ENCODE assay signal across 17 cellular contexts in the genomic region with DNA sequence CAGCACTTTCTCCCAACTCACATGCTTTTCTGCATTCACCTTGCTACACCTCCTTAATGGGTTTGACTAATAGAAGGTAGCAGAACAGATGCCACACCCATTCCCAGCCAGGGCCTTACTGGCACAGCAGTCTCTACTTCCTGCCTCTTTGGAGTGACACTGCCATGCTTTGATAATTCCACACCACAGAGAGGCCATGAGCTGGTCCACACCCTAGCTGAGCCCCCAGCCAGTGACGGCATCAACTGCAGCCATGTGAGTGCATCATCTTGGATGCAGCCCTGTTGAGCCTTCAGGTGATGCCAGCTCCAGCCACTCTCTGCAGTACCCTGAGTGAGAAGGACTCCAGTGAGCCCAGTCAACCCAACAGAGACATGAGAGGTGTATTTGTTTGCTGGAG. TPM values are rescaled to one million over a fixed set of nuclear protein-coding genes. Genes with fewer than 3 reads are reported as not detected.
DNase-seq lines count a peak whose midpoint lies in the region; ATAC-seq, FAIRE-seq and TF ChIP-seq lines count a peak whose summit lies in the region.
"Had no signal": no experiment of that assay in that cellular context is flagged by ENCODE, and none has a peak within 500 bp of the region (broad histone marks: within the 10 kb centered on the region; RNA-seq: fewer than 3 reads in every experiment).

No MANE protein-coding gene starts in this region.

- no peak for TF ChIP-seq RAD21 in H1 (IDR thresholded peaks at IDR 0.05 in 1 of 2, conservative IDR thresholded peaks at IDR 0.05 in 1 of 2; ENCODE audit: low read depth in 2 of 2, low read length in 2 of 2)

- peaks cover 2 to 8% (median 6%) of the 10 kb centered on the region in 4 experiments for H3K4me1 ChIP-seq in H1 (replicated peaks in 1 of 4; ENCODE audit: control insufficient read depth in 3 of 4, insufficient read depth in 4 of 4, low read length in 3 of 4)
- peaks cover 0 to 5% (median 0%) of the 10 kb centered on the region in 4 donors for H3K4me1 ChIP-seq in upper lobe of left lung
- H3K4me1 ChIP-seq: SJSA1 had no signal

- H2BK120ac ChIP-seq in H1 (replicated peaks; ENCODE audit: low read depth, low read length) = no peak overlapping the region

- H2BK20ac ChIP-seq in H1 (ENCODE audit: low read length) = no peak overlapping the region

- CTCF ChIA-PET in H1 (lab: Charles Lee; ENCODE audit: partially characterized antibody) = interaction anchor here (0.7 to 1.7 kb wide), 2 partner anchors 20 to 56 kb away, joined by 3 to 5 read pairs; no protein-coding TSS in a partner anchor

- H3K27ac ChIP-seq in H1 (ENCODE audit: low read depth, low read length) (no peak overlapping the region), upper lobe of left lung (no peak overlapping the region)
- H3K27ac ChIP-seq: SJSA1 had no signal

- H3K79me1 ChIP-seq in H1 (ENCODE audit: low read depth, low read length) = no peaks in the 10 kb centered on the region

- no peaks in the 10 kb centered on the region for H3K27me3 Mint-ChIP-seq in stimulated activated naive CD8-positive, alpha-beta T cell treated with anti-CD3 and anti-CD28 coated beads, Interleukin-15, Interleukin-2, amounts not matched to agents 100 ng/mL and 50 ng/mL, for 24 hours

- H3K4me3 Mint-ChIP-seq in stimulated activated naive CD8-positive, alpha-beta T cell treated with anti-CD3 and anti-CD28 coated beads, Interleukin-15, Interleukin-2, amounts not matched to agents 100 ng/mL and 50 ng/mL, for 24 hours = no peak overlapping the region
- H3K4me3 Mint-ChIP-seq: effector memory CD8-positive, alpha-beta T cell; GM23338 had no signal

- H4K20me1 ChIP-seq in H1 (replicated peaks in 1 of 2; ENCODE audit: control insufficient read depth in 1 of 2, insufficient read depth in 2 of 2, low read length in 2 of 2) = no peaks in the 10 kb centered on the region

- no peaks in the 10 kb centered on the region for H3K9me3 Mint-ChIP-seq in stimulated activated naive CD8-positive, alpha-beta T cell treated with anti-CD3 and anti-CD28 coated beads, Interleukin-15, Interleukin-2, amounts not matched to agents 100 ng/mL and 50 ng/mL, for 24 hours
- H3K9me3 Mint-ChIP-seq: effector memory CD8-positive, alpha-beta T cell; GM23338 had no signal

- no peak overlapping the region; the same call in 1 of the 2 replicates for H4K8ac ChIP-seq in H1 (ENCODE audit: extremely low read depth, insufficient read depth, low read length)

- ATAC-seq in upper lobe of left lung (ENCODE audit: low FRiP score in 2 of 2) (no peak), GM19455 (IDR thresholded peaks at IDR 0.05; ENCODE audit: unreplicated experiment) (no peak)
- ATAC-seq: effector memory CD8-positive, alpha-beta T cell; GM23338; left ventricle myocardium superior had no signal

- no peak overlapping the region for H3K4me3 ChIP-seq in H1 (ENCODE audit: extremely low read depth in 1 of 4, insufficient read depth in 2 of 4, low read depth in 3 of 4, low read length in 4 of 4)
- H3K4me3 ChIP-seq in upper lobe of left lung = no peak overlapping the region
- H3K4me3 ChIP-seq: GM23338, SJSA1 had no signal

- TF ChIP-seq CTCF in H1 (IDR thresholded peaks at IDR 0.05; ENCODE audit: control extremely low read depth in 1 of 3, insufficient read depth in 1 of 3, low read depth in 1 of 3, low read length in 3 of 3) (no peak), upper lobe of left lung (IDR thresholded peaks at IDR 0.05) (no peak)

- H2BK15ac ChIP-seq in H1 (ENCODE audit: low read length) = 0 out of 2 replicates have a peak overlapping the region, but pooled peaks have one; percentile 47

- H2AK5ac ChIP-seq in H1 (ENCODE audit: low read depth, low read length) = no peak overlapping the region

- H3K23ac ChIP-seq in H1 (ENCODE audit: insufficient read length) = no peak overlapping the region

- TF ChIP-seq POLR2A in H1 (IDR thresholded peaks at IDR 0.05; ENCODE audit: control extremely low read depth in 1 of 2, low read depth in 2 of 2, low read length in 2 of 2) (no peak), upper lobe of left lung (IDR thresholded peaks at IDR 0.05) (no peak)

- WGBS in H1 (ENCODE audit: extremely low coverage in 1 of 2, insufficient coverage in 1 of 2, insufficient read length in 1 of 2, insufficient replicate concordance in 2 of 2, low coverage in 1 of 2, low lambda C conversion rate in 2 of 2, missing lambda C conversion rate in 1 of 2), 2 experiments = 93% methylated on average over 1 of the region's 1 CpG; no CpG with 5 or more reads in 1 of the 2 experiments
- 91% methylated on average over 1 of the region's 1 CpG; no CpG with 5 or more reads in 1 of the 2 donors for WGBS in upper lobe of left lung, 2 donors

- POLR2A ChIA-PET in H1 (lab: Charles Lee; ENCODE audit: partially characterized antibody) = no interaction called here

- H3K9ac ChIP-seq in H1 (replicated peaks in 1 of 4; ENCODE audit: extremely low read depth in 1 of 4, low read depth in 3 of 4, low read length in 3 of 4) = no peak overlapping the region

- TF ChIP-seq EP300 in H1 (IDR thresholded peaks at IDR 0.05; ENCODE audit: borderline replicate concordance in 1 of 2, low read depth in 2 of 2, low read length in 2 of 2) (no peak), upper lobe of left lung (IDR thresholded peaks at IDR 0.05) (no peak)

- peak overlapping the region; percentile 98 for H3K27ac Mint-ChIP-seq in stimulated activated naive CD8-positive, alpha-beta T cell treated with anti-CD3 and anti-CD28 coated beads, Interleukin-15, Interleukin-2, amounts not matched to agents 100 ng/mL and 50 ng/mL, for 24 hours
- H3K27ac Mint-ChIP-seq: GM23338 had no signal

- DNase-seq in stimulated activated CD4-positive, alpha-beta T cell treated with anti-CD3 and anti-CD28 coated beads, Interleukin-15, amount 100 ng/mL, for 24 hours = peak; percentile 57
- no peak for DNase-seq in stimulated activated CD4-positive, alpha-beta T cell treated with anti-CD3 and anti-CD28 coated beads, Interleukin-12 subunit alpha, Interleukin-12 subunit beta, amount 100 ng/mL, for 4 hours
- DNase-seq in SW480 (ENCODE audit: low spot score) = peak; percentile 80
- DNase-seq in H1 (ENCODE audit: low read depth in 1 of 2, low spot score in 2 of 2) = no peak
- DNase-seq in upper lobe of left lung = no peak
- DNase-seq: C1 segment of cervical spinal cord; effector memory CD8-positive, alpha-beta T cell; left ventricle myocardium superior; NCI-H1694; NCI-H446; substantia nigra; T-helper 9 cell had no signal

- H3K79me2 ChIP-seq in H1 (ENCODE audit: control insufficient read depth in 1 of 2, insufficient read depth in 2 of 2, low read length in 2 of 2) = no peaks in the 10 kb centered on the region

- H3K4me2 ChIP-seq in H1 (ENCODE audit: insufficient read depth in 1 of 2, low read depth in 2 of 2, low read length in 2 of 2) = no peak overlapping the region
- H3K4me2 ChIP-seq: GM23338 had no signal

- H3K36me3 ChIP-seq in H1 (ENCODE audit: control insufficient read depth in 2 of 4, insufficient read depth in 4 of 4, low read length in 3 of 4) (no peaks in the 10 kb centered on the region), upper lobe of left lung (no peaks in the 10 kb centered on the region)
- H3K36me3 ChIP-seq: SJSA1 had no signal

- no peak overlapping the region for H3K56ac ChIP-seq in H1 (replicated peaks; ENCODE audit: insufficient read length, low read depth, low read length)

- no peak for FAIRE-seq in H1 (lab: Jason Lieb, UNC)
- FAIRE-seq: frontal cortex had no signal

- no peak overlapping the region for H3K14ac ChIP-seq in H1 (ENCODE audit: insufficient read length)

- peak overlapping the region; percentile 65; the same call in 1 of the 2 replicates for H2BK12ac ChIP-seq in H1 (ENCODE audit: low read depth, low read length)

- H3K4ac ChIP-seq in H1 (replicated peaks; ENCODE audit: insufficient read length, low read depth, low read length) = no peak overlapping the region

- H2BK5ac ChIP-seq in H1 (ENCODE audit: low read depth, low read length) = 0 out of 2 replicates have a peak overlapping the region, but pooled peaks have one; percentile 21

- H4K5ac ChIP-seq in H1 (ENCODE audit: insufficient read length, low read depth, low read length) = no peak overlapping the region

- H3K36me3 Mint-ChIP-seq in stimulated activated naive CD8-positive, alpha-beta T cell treated with anti-CD3 and anti-CD28 coated beads, Interleukin-15, Interleukin-2, amounts not matched to agents 100 ng/mL and 50 ng/mL, for 24 hours (ENCODE audit: low read depth) = no peaks in the 10 kb centered on the region

- H2AFZ ChIP-seq in H1 (ENCODE audit: low read length) = 0 out of 2 replicates have a peak overlapping the region, but pooled peaks have one; percentile 10

- H3K27me3 ChIP-seq in H1 (replicated peaks in 1 of 4; ENCODE audit: control insufficient read depth in 3 of 4, extremely low read depth in 1 of 4, insufficient read depth in 3 of 4, low read length in 3 of 4) (no peaks in the 10 kb centered on the region), upper lobe of left lung (no peaks in the 10 kb centered on the region)

- H3K18ac ChIP-seq in H1 (ENCODE audit: extremely low read depth, low read length) = no peak overlapping the region

- no peak overlapping the region for H4K91ac ChIP-seq in H1 (replicated peaks; ENCODE audit: insufficient read length, low read length)

- H3K23me2 ChIP-seq in H1 (ENCODE audit: low read depth, low read length) = 0 out of 2 replicates have a peak, but pooled peaks cover 2% of the 10 kb centered on the region

- H3K9me3 ChIP-seq in H1 (ENCODE audit: insufficient read depth in 2 of 2, low read depth in 1 of 2, low read length in 1 of 2) (no peaks in the 10 kb centered on the region), upper lobe of left lung (no peaks in the 10 kb centered on the region)
- H3K9me3 ChIP-seq: SJSA1 had no signal

- peaks cover 77% of the 10 kb centered on the region for H3K4me1 Mint-ChIP-seq in stimulated activated naive CD8-positive, alpha-beta T cell treated with anti-CD3 and anti-CD28 coated beads, Interleukin-15, Interleukin-2, amounts not matched to agents 100 ng/mL and 50 ng/mL, for 24 hours (ENCODE audit: low read depth)

TF ChIP-seq in H1, 55 proteins besides CTCF, POLR2A, EP300 and RAD21 (continues in another document):
- no peak for TF ChIP-seq SIRT6 (IDR thresholded peaks at IDR 0.05; ENCODE audit: low read length)
- TF ChIP-seq CHD2 (IDR thresholded peaks at IDR 0.05; ENCODE audit: low read length) = no peak
- no peak for TF ChIP-seq EGR1 (IDR thresholded peaks at IDR 0.05; ENCODE audit: borderline replicate concordance, low read depth, low read length)
- no peak for TF ChIP-seq MAFK (IDR thresholded peaks at IDR 0.05; ENCODE audit: low read depth, low read length)

RNA-seq across cellular contexts. Expression of gene EZH2, which starts 27.5 kb away (rescaled TPM):
- 46.6 and 49.0 TPM in 2 replicates for total RNA-seq in H1 (2021; fragmentation: NEBNext Ultra II Directional; extraction: Animal tissue kit (Norgen Biotek cat#: 25700))
- 15.5 and 28.9 TPM in 2 replicates for polyA plus RNA-seq in H1 (2011; rRNA removed)
- 33.2 TPM for polyA plus RNA-seq in H1 (2011; cell fraction: cytosol; rRNA removed)
- 39.7 TPM for polyA plus RNA-seq in H1 (2011; cell fraction: nucleus; rRNA removed)
- 37.0 to 56.8 TPM (median 42.7 TPM) in 4 replicates for polyA plus RNA-seq in H1 (2012, experiment 1 of 2)
- 6.6 TPM for polyA plus RNA-seq in H1 (2012, experiment 2 of 2)
- 41.2 TPM for polyA plus RNA-seq in H1 (2013, experiment 1 of 2)
- 36.4 TPM for polyA plus RNA-seq in H1 (2013, experiment 2 of 2)
- 18.2 and 30.1 TPM in 2 replicates for polyA minus RNA-seq in H1 (2011; rRNA and poly(A)+ RNA removed)
- polyA minus RNA-seq in H1 (2011; cell fraction: cytosol; rRNA and poly(A)+ RNA removed) = 22.4 TPM
- polyA minus RNA-seq in H1 (2011; cell fraction: nucleus; rRNA and poly(A)+ RNA removed) = 34.6 TPM
- total RNA-seq in upper lobe of left lung = 1 to 10 TPM in 5 of 6 donors, under 1 TPM in 1; 0.89 to 4.6 (median 3.1) TPM

Comparison
In these comparisons a context has a peak if more than half of its experiments do, and no peak if none do; other contexts are left out.
1. DNase-seq: peak in stimulated activated CD4-positive, alpha-beta T cell treated with anti-CD3 and anti-CD28 coated beads, Interleukin-15, amount 100 ng/mL, for 24 hours (single experiment) and SW480 (single experiment); none in stimulated activated CD4-positive, alpha-beta T cell treated with anti-CD3 and anti-CD28 coated beads, Interleukin-12 subunit alpha, Interleukin-12 subunit beta, amount 100 ng/mL, for 4 hours (single experiment), H1 (0 of 2) and upper lobe of left lung (0 of 2).